8 cellular contexts compared by ENCODE assay signal in genomic region chr6:63598001-63598250, GRCh38. TPM values are rescaled to one million over a fixed set of nuclear protein-coding genes. Genes with fewer than 3 reads are reported as not detected.
A peak's percentile ranks its signal among the peaks of the same experiment; 100 is the strongest.
DNase-seq lines count a peak whose midpoint lies in the region; ATAC-seq and TF ChIP-seq lines count a peak whose summit lies in the region.

No MANE protein-coding gene starts in this region.

- peak; percentile 80 for DNase-seq in NCI-H748 (lab: John Stamatoyannopoulos, UW; ENCODE audit: unreplicated experiment)
- DNase-seq in NCI-H748 treated with DMSO at 0.1 percent for 48 hours (lab: John Stamatoyannopoulos, UW): no peak
- no peak for DNase-seq in activated CD8-positive, alpha-beta T cell treated with anti-CD3 and anti-CD28 coated beads for 36 hours
- DNase-seq in cerebellar cortex (ENCODE audit: low spot score): no peak
- no peak for DNase-seq in EL

- no peaks in the 10 kb centered on the region for H3K9me3 Mint-ChIP-seq in activated CD8-positive, alpha-beta T cell treated with anti-CD3 and anti-CD28 coated beads for 36 hours

- intact Hi-C loops in activated CD8-positive, alpha-beta T cell treated with anti-CD3 and anti-CD28 coated beads for 36 hours (cut with micrococcal nuclease): loop anchor here (1.0 kb wide), 1 partner anchor 166 kb away; no protein-coding TSS in a partner anchor

- H3K4me1 ChIP-seq in iPS-20b (ENCODE audit: insufficient read depth, low read length) (peaks cover 4% of the 10 kb centered on the region; the same call in 1 of the 2 replicates), subcutaneous abdominal adipose tissue (ENCODE audit: control insufficient read depth in 5 of 5, insufficient read depth in 5 of 5, low read length in 5 of 5) (peaks cover 0 to 10% (median 8%) of the 10 kb centered on the region in 5 donors)

- no peaks in the 10 kb centered on the region for H3K27me3 ChIP-seq in iPS-20b (ENCODE audit: insufficient read depth, low read length)
- H3K27me3 ChIP-seq in subcutaneous abdominal adipose tissue (ENCODE audit: control insufficient read depth in 5 of 5, insufficient read depth in 4 of 5, low read length in 5 of 5): no peaks in the 10 kb centered on the region

- H3K27ac Mint-ChIP-seq in activated CD8-positive, alpha-beta T cell treated with anti-CD3 and anti-CD28 coated beads for 36 hours: no peak overlapping the region

- peaks cover 7% of the 10 kb centered on the region for H3K27me3 Mint-ChIP-seq in activated CD8-positive, alpha-beta T cell treated with anti-CD3 and anti-CD28 coated beads for 36 hours

- ATAC-seq in HG03025 (IDR thresholded peaks at IDR 0.05; ENCODE audit: low FRiP score, unreplicated experiment): peak; percentile 2
- ATAC-seq in activated CD8-positive, alpha-beta T cell treated with anti-CD3 and anti-CD28 coated beads for 36 hours: no peak

- no peak for TF ChIP-seq CTCF in activated CD8-positive, alpha-beta T cell treated with anti-CD3 and anti-CD28 coated beads for 36 hours (IDR thresholded peaks at IDR 0.05)

- CTCF ChIA-PET in activated CD8-positive, alpha-beta T cell treated with anti-CD3 and anti-CD28 coated beads for 36 hours (lab: Charles Lee): interaction anchor here (0.6 to 6.0 kb wide), 50 partner anchors 9 to 245 kb away, joined by 3 to 136 read pairs (median 5); partner anchors contain the start of gene PHF3

- H3K9ac ChIP-seq in iPS-20b (ENCODE audit: low read depth, low read length) (peak overlapping the region; percentile 89; the same call in 1 of the 2 replicates), subcutaneous abdominal adipose tissue (ENCODE audit: low read length in 5 of 5) (peak overlapping the region in 4 of 5 donors; percentile 15 to 68 (median 67))

- H3K9me3 ChIP-seq in iPS-20b (ENCODE audit: insufficient read depth, low read depth, low read length) (no peaks in the 10 kb centered on the region), subcutaneous abdominal adipose tissue (ENCODE audit: control insufficient read depth in 5 of 5, low read length in 5 of 5) (no peaks in the 10 kb centered on the region)

- POLR2A ChIA-PET in activated CD8-positive, alpha-beta T cell treated with anti-CD3 and anti-CD28 coated beads for 36 hours (lab: Charles Lee): no interaction called here

- H3K4me3 Mint-ChIP-seq in activated CD8-positive, alpha-beta T cell treated with anti-CD3 and anti-CD28 coated beads for 36 hours: peak overlapping the region; percentile 73

- no peaks in the 10 kb centered on the region for H3K4me1 Mint-ChIP-seq in activated CD8-positive, alpha-beta T cell treated with anti-CD3 and anti-CD28 coated beads for 36 hours (ENCODE audit: low read depth)

- H3K27ac ChIP-seq in iPS-20b (ENCODE audit: low read length) (no peak overlapping the region), subcutaneous abdominal adipose tissue (ENCODE audit: low read depth, low read length) (no peak overlapping the region)

- H3K36me3 ChIP-seq in iPS-20b (ENCODE audit: insufficient read depth, low read depth, low read length) (no peaks in the 10 kb centered on the region), subcutaneous abdominal adipose tissue (ENCODE audit: control insufficient read depth in 5 of 5, insufficient read depth in 5 of 5, low read length in 5 of 5) (no peaks in the 10 kb centered on the region)

- H3K4me3 ChIP-seq in iPS-20b (ENCODE audit: low read length) (peak overlapping the region; percentile 90), subcutaneous abdominal adipose tissue (ENCODE audit: low read depth in 1 of 5, low read length in 5 of 5) (peak overlapping the region; percentile 58 to 90 (median 82))

- no peaks in the 10 kb centered on the region for H3K36me3 Mint-ChIP-seq in activated CD8-positive, alpha-beta T cell treated with anti-CD3 and anti-CD28 coated beads for 36 hours (ENCODE audit: low read depth)

RNA-seq across cellular contexts. Expression of gene PTP4A1, which starts 25.6 kb away (rescaled TPM):
- total RNA-seq in activated CD8-positive, alpha-beta T cell treated with anti-CD3 and anti-CD28 coated beads for 36 hours: 10 to 100 TPM; 52.6 to 54.7 TPM

RNA-seq across cellular contexts. Expression of gene PHF3, which starts 37.7 kb away (rescaled TPM):
- 10 to 100 TPM; 45.6 to 50.3 TPM for total RNA-seq in activated CD8-positive, alpha-beta T cell treated with anti-CD3 and anti-CD28 coated beads for 36 hours
